41 cellular contexts compared by ENCODE assay signal in the genomic region with DNA sequence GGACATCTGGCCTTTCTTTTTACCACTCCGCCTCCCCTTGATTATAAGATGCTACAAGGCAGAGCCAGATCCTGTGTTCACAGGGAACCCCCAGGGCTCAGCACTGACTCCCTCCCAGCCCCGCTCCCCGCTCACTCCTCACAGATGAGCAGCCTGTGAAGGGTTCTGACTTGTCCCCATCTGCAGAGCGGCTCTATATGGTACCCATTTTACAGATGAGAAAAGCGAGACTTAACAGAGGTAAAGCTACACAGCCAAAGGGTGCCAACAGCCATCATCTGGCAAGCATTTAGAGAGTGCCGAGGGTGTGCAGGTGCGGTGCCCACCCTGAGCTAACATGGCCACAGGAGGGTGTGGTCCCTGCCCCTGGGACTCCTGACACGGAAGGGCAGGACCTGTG. TPM values are rescaled to one million over a fixed set of nuclear protein-coding genes. Genes with fewer than 3 reads are reported as not detected.
"Had no signal": no experiment of that assay in that cellular context is flagged by ENCODE, and none has a peak within 500 bp of the region (broad histone marks: within the 10 kb centered on the region; RNA-seq: fewer than 3 reads in every experiment).

No MANE protein-coding gene starts in this region.

- H3K27me3 ChIP-seq: adrenal gland, ascending aorta, cardiac muscle cell, colonic mucosa had no signal

- H3K36me3 ChIP-seq: adrenal gland, ascending aorta, breast epithelium, cardiac muscle cell, colonic mucosa, esophagus squamous epithelium, gastroesophageal sphincter, WERI-Rb-1 had no signal

- H3K4me3 ChIP-seq: adrenal gland, ascending aorta, breast epithelium, cardiac muscle cell, colonic mucosa, esophagus squamous epithelium, gastroesophageal sphincter had no signal

- H3K4me3 Mint-ChIP-seq: activated CD4-positive, alpha-beta memory T cell treated with anti-CD3 and anti-CD28 coated beads for 36 hours; activated CD4-positive, alpha-beta T cell treated with anti-CD3 and anti-CD28 coated beads for 36 hours; activated CD4-positive, alpha-beta T cell treated with anti-CD3 and anti-CD28 coated beads, Interleukin-2, amount 10 ng/mL, durations not matched to agents 24 days and 14 days; activated CD8-positive, alpha-beta memory T cell treated with anti-CD3 and anti-CD28 coated beads, Interleukin-2, amount 10 ng/mL, durations not matched to agents 7 days and 5 days; activated CD8-positive, alpha-beta T cell treated with anti-CD3 and anti-CD28 coated beads, Interleukin-2, amount 10 ng/mL, durations not matched to agents 7 days and 5 days; activated naive CD4-positive, alpha-beta T cell treated with anti-CD3 and anti-CD28 coated beads for 36 hours; activated naive CD4-positive, alpha-beta T cell treated with anti-CD3 and anti-CD28 coated beads, Interleukin-2, amount 50 U/mL, for 24 hours; activated naive CD8-positive, alpha-beta T cell treated with anti-CD3 and anti-CD28 coated beads for 36 hours; activated naive CD8-positive, alpha-beta T cell treated with anti-CD3 and anti-CD28 coated beads, Interleukin-2, amount 50 U/mL, for 24 hours; activated T-helper 1 cell treated with anti-CD3 and anti-CD28 coated beads, Interleukin-12 subunit alpha, Interleukin-12 subunit beta, Interleukin-2, Interleukin-4 antibody, amounts not matched to agents 30 ng/mL and 10 ng/mL and 1 ng/mL, durations not matched to agents 14 hours and 24 hours and 36 hours; brain; T-helper 17 cell; T-helper 2 cell treated with Interferon-gamma antibody and Interleukin-4, amounts not matched to agents 5 μg/mL and 100 μg/mL, for 36 hours had no signal

- H3K4me1 Mint-ChIP-seq: activated CD4-positive, alpha-beta T cell treated with anti-CD3 and anti-CD28 coated beads for 36 hours; activated CD4-positive, alpha-beta T cell treated with anti-CD3 and anti-CD28 coated beads, Interleukin-2, amount 10 ng/mL, durations not matched to agents 24 days and 14 days; activated CD8-positive, alpha-beta memory T cell treated with anti-CD3 and anti-CD28 coated beads, Interleukin-2, amount 10 ng/mL, durations not matched to agents 7 days and 5 days; activated naive CD4-positive, alpha-beta T cell treated with anti-CD3 and anti-CD28 coated beads, Interleukin-2, amount 50 U/mL, for 24 hours; activated naive CD8-positive, alpha-beta T cell treated with anti-CD3 and anti-CD28 coated beads for 36 hours; activated naive CD8-positive, alpha-beta T cell treated with anti-CD3 and anti-CD28 coated beads, Interleukin-2, amount 50 U/mL, for 24 hours; T-helper 17 cell had no signal

- H3K27me3 Mint-ChIP-seq: activated CD4-positive, alpha-beta T cell treated with anti-CD3 and anti-CD28 coated beads, Interleukin-2, amount 10 ng/mL, durations not matched to agents 24 days and 14 days; activated naive CD4-positive, alpha-beta T cell treated with anti-CD3 and anti-CD28 coated beads, Interleukin-2, amount 50 U/mL, for 24 hours; activated naive CD8-positive, alpha-beta T cell treated with anti-CD3 and anti-CD28 coated beads, Interleukin-2, amount 50 U/mL, for 24 hours had no signal

- ATAC-seq: activated CD4-positive, alpha-beta T cell treated with anti-CD3 and anti-CD28 coated beads for 36 hours; activated CD8-positive, alpha-beta memory T cell treated with anti-CD3 and anti-CD28 coated beads, Interleukin-2, amount 10 ng/mL, durations not matched to agents 7 days and 5 days; activated CD8-positive, alpha-beta T cell treated with anti-CD3 and anti-CD28 coated beads, Interleukin-2, amount 10 ng/mL, durations not matched to agents 7 days and 5 days; activated naive CD8-positive, alpha-beta T cell treated with anti-CD3 and anti-CD28 coated beads, Interleukin-2, amount 50 U/mL, for 24 hours; gastroesophageal sphincter; T-helper 17 cell had no signal

- H3K9me3 ChIP-seq: adrenal gland, ascending aorta, breast epithelium, colonic mucosa, esophagus squamous epithelium, gastroesophageal sphincter had no signal

- H3K27ac Mint-ChIP-seq: activated CD4-positive, alpha-beta memory T cell treated with anti-CD3 and anti-CD28 coated beads for 36 hours; activated CD4-positive, alpha-beta T cell treated with anti-CD3 and anti-CD28 coated beads for 36 hours; activated CD4-positive, alpha-beta T cell treated with anti-CD3 and anti-CD28 coated beads, Interleukin-2, amount 10 ng/mL, durations not matched to agents 24 days and 14 days; activated CD8-positive, alpha-beta memory T cell treated with anti-CD3 and anti-CD28 coated beads, Interleukin-2, amount 10 ng/mL, durations not matched to agents 7 days and 5 days; activated CD8-positive, alpha-beta T cell treated with anti-CD3 and anti-CD28 coated beads, Interleukin-2, amount 10 ng/mL, durations not matched to agents 7 days and 5 days; activated naive CD4-positive, alpha-beta T cell treated with anti-CD3 and anti-CD28 coated beads for 36 hours; activated naive CD4-positive, alpha-beta T cell treated with anti-CD3 and anti-CD28 coated beads, Interleukin-2, amount 50 U/mL, for 24 hours; activated naive CD8-positive, alpha-beta T cell treated with anti-CD3 and anti-CD28 coated beads for 36 hours; activated naive CD8-positive, alpha-beta T cell treated with anti-CD3 and anti-CD28 coated beads, Interleukin-2, amount 50 U/mL, for 24 hours; activated T-helper 1 cell treated with anti-CD3 and anti-CD28 coated beads, Interleukin-12 subunit alpha, Interleukin-12 subunit beta, Interleukin-2, Interleukin-4 antibody, amounts not matched to agents 30 ng/mL and 10 ng/mL and 1 ng/mL, durations not matched to agents 14 hours and 24 hours and 36 hours; activated T-helper 2 cell treated with anti-CD3 and anti-CD28 coated beads, Interferon-gamma antibody, Interleukin-2, Interleukin-4, amounts not matched to agents 10 μg/mL and 5 μg/mL and 100 μg/mL, durations not matched to agents 14 hours and 24 hours and 36 hours; T-helper 17 cell; T-helper 2 cell treated with Interferon-gamma antibody and Interleukin-4, amounts not matched to agents 5 μg/mL and 100 μg/mL, for 36 hours had no signal

- H3K9me3 Mint-ChIP-seq: activated CD4-positive, alpha-beta memory T cell treated with anti-CD3 and anti-CD28 coated beads for 36 hours; activated CD4-positive, alpha-beta T cell treated with anti-CD3 and anti-CD28 coated beads, Interleukin-2, amount 10 ng/mL, durations not matched to agents 24 days and 14 days; activated naive CD4-positive, alpha-beta T cell treated with anti-CD3 and anti-CD28 coated beads for 36 hours; activated naive CD4-positive, alpha-beta T cell treated with anti-CD3 and anti-CD28 coated beads, Interleukin-2, amount 50 U/mL, for 24 hours; activated naive CD8-positive, alpha-beta T cell treated with anti-CD3 and anti-CD28 coated beads for 36 hours; activated naive CD8-positive, alpha-beta T cell treated with anti-CD3 and anti-CD28 coated beads, Interleukin-2, amount 50 U/mL, for 24 hours; activated T-helper 1 cell treated with anti-CD3 and anti-CD28 coated beads, Interleukin-12 subunit alpha, Interleukin-12 subunit beta, Interleukin-2, Interleukin-4 antibody, amounts not matched to agents 30 ng/mL and 10 ng/mL and 1 ng/mL, durations not matched to agents 14 hours and 24 hours and 36 hours; activated T-helper 2 cell treated with anti-CD3 and anti-CD28 coated beads, Interferon-gamma antibody, Interleukin-2, Interleukin-4, amounts not matched to agents 10 μg/mL and 5 μg/mL and 100 μg/mL, durations not matched to agents 14 hours and 24 hours and 36 hours; T-helper 2 cell treated with Interferon-gamma antibody and Interleukin-4, amounts not matched to agents 5 μg/mL and 100 μg/mL, for 36 hours had no signal

- H3K4me1 ChIP-seq: adrenal gland, ascending aorta, breast epithelium, colonic mucosa had no signal

- H3K36me3 Mint-ChIP-seq: activated CD4-positive, alpha-beta memory T cell treated with anti-CD3 and anti-CD28 coated beads for 36 hours; activated CD8-positive, alpha-beta memory T cell treated with anti-CD3 and anti-CD28 coated beads, Interleukin-2, amount 10 ng/mL, durations not matched to agents 7 days and 5 days; activated naive CD4-positive, alpha-beta T cell treated with anti-CD3 and anti-CD28 coated beads, Interleukin-2, amount 50 U/mL, for 24 hours; activated naive CD8-positive, alpha-beta T cell treated with anti-CD3 and anti-CD28 coated beads for 36 hours; brain had no signal

- H3K27ac ChIP-seq: adrenal gland, ascending aorta, breast epithelium, cardiac muscle cell, colonic mucosa, epithelial cell of prostate, esophagus squamous epithelium, gastroesophageal sphincter, WERI-Rb-1 had no signal

- DNase-seq: activated CD4-positive, alpha-beta memory T cell treated with anti-CD3 and anti-CD28 coated beads for 36 hours; activated CD4-positive, alpha-beta T cell treated with anti-CD3 and anti-CD28 coated beads for 36 hours; activated CD4-positive, alpha-beta T cell treated with anti-CD3 and anti-CD28 coated beads, Interleukin-2, amount 10 ng/mL, durations not matched to agents 24 days and 14 days; activated CD4-positive, CD25-positive, alpha-beta regulatory T cell; activated CD4-positive, CD25-positive, alpha-beta regulatory T cell treated with anti-CD3 and anti-CD28 coated beads, Interleukin-2, amount 50 U/mL, for 72 hours; activated CD8-positive, alpha-beta memory T cell treated with anti-CD3 and anti-CD28 coated beads, Interleukin-2, amount 10 ng/mL, durations not matched to agents 7 days and 5 days; activated CD8-positive, alpha-beta memory T cell treated with anti-CD3 and anti-CD28 coated beads, Interleukin-2, amount 50 U/mL, for 4 hours; activated CD8-positive, alpha-beta T cell treated with anti-CD3 and anti-CD28 coated beads, Interleukin-2, amount 10 ng/mL, durations not matched to agents 7 days and 5 days; activated effector memory CD4-positive, alpha-beta T cell treated with anti-CD3 and anti-CD28 coated beads, Interleukin-2, amount 50 U/mL, for 16 hours; activated naive CD4-positive, alpha-beta T cell treated with anti-CD3 and anti-CD28 coated beads for 36 hours; activated naive CD8-positive, alpha-beta T cell treated with anti-CD3 and anti-CD28 coated beads for 36 hours; activated naive CD8-positive, alpha-beta T cell treated with anti-CD3 and anti-CD28 coated beads, Interleukin-2, amount 50 U/mL, for 24 hours; activated T-cell treated with anti-CD3 and anti-CD28 coated beads, Interleukin-2, amount 50 U/mL, for 1 hour; activated T-cell treated with anti-CD3 and anti-CD28 coated beads, Interleukin-2, amount 50 U/mL, for 48 hours; adrenal gland; central memory CD4-positive, alpha-beta T cell; cerebellar nuclear complex; colonic mucosa; effector CD8-positive, alpha-beta T cell; esophagus squamous epithelium; foreskin melanocyte; T-helper 1 cell; T-helper 17 cell; T1000; WERI-Rb-1 had no signal

RNA-seq across cellular contexts. Expression of gene FIBCD1, which starts 18.8 kb away (rescaled TPM):
- total RNA-seq: activated CD4-positive, alpha-beta memory T cell treated with anti-CD3 and anti-CD28 coated beads for 36 hours; activated CD4-positive, alpha-beta T cell treated with anti-CD3 and anti-CD28 coated beads for 36 hours; activated CD4-positive, alpha-beta T cell treated with anti-CD3 and anti-CD28 coated beads, Interleukin-2, amount 10 ng/mL, durations not matched to agents 24 days and 14 days; activated CD8-positive, alpha-beta memory T cell treated with anti-CD3 and anti-CD28 coated beads for 36 hours; activated CD8-positive, alpha-beta memory T cell treated with anti-CD3 and anti-CD28 coated beads, Interleukin-2, amount 10 ng/mL, durations not matched to agents 7 days and 5 days; activated CD8-positive, alpha-beta T cell treated with anti-CD3 and anti-CD28 coated beads, Interleukin-2, amount 10 ng/mL, durations not matched to agents 7 days and 5 days; activated naive CD4-positive, alpha-beta T cell treated with anti-CD3 and anti-CD28 coated beads for 36 hours; activated naive CD8-positive, alpha-beta T cell treated with anti-CD3 and anti-CD28 coated beads for 36 hours; activated T-helper 1 cell treated with anti-CD3 and anti-CD28 coated beads, Interleukin-12 subunit alpha, Interleukin-12 subunit beta, Interleukin-2, Interleukin-4 antibody, amounts not matched to agents 30 ng/mL and 10 ng/mL and 1 ng/mL, durations not matched to agents 14 hours and 24 hours and 36 hours; activated T-helper 2 cell treated with anti-CD3 and anti-CD28 coated beads, Interferon-gamma antibody, Interleukin-2, Interleukin-4, amounts not matched to agents 10 μg/mL and 5 μg/mL and 100 μg/mL, durations not matched to agents 14 hours and 24 hours and 36 hours; ascending aorta; endothelial cell of umbilical vein; esophagus squamous epithelium; glomerular endothelial cell; T-helper 17 cell had no signal

RNA-seq across cellular contexts. Expression of gene QRFP, which starts 23.6 kb away (rescaled TPM):
- total RNA-seq: activated CD4-positive, alpha-beta memory T cell treated with anti-CD3 and anti-CD28 coated beads for 36 hours; activated CD4-positive, alpha-beta T cell treated with anti-CD3 and anti-CD28 coated beads for 36 hours; activated CD4-positive, alpha-beta T cell treated with anti-CD3 and anti-CD28 coated beads, Interleukin-2, amount 10 ng/mL, durations not matched to agents 24 days and 14 days; activated CD8-positive, alpha-beta memory T cell treated with anti-CD3 and anti-CD28 coated beads for 36 hours; activated CD8-positive, alpha-beta memory T cell treated with anti-CD3 and anti-CD28 coated beads, Interleukin-2, amount 10 ng/mL, durations not matched to agents 7 days and 5 days; activated CD8-positive, alpha-beta T cell treated with anti-CD3 and anti-CD28 coated beads, Interleukin-2, amount 10 ng/mL, durations not matched to agents 7 days and 5 days; activated naive CD4-positive, alpha-beta T cell treated with anti-CD3 and anti-CD28 coated beads for 36 hours; activated naive CD8-positive, alpha-beta T cell treated with anti-CD3 and anti-CD28 coated beads for 36 hours; activated T-helper 1 cell treated with anti-CD3 and anti-CD28 coated beads, Interleukin-12 subunit alpha, Interleukin-12 subunit beta, Interleukin-2, Interleukin-4 antibody, amounts not matched to agents 30 ng/mL and 10 ng/mL and 1 ng/mL, durations not matched to agents 14 hours and 24 hours and 36 hours; activated T-helper 2 cell treated with anti-CD3 and anti-CD28 coated beads, Interferon-gamma antibody, Interleukin-2, Interleukin-4, amounts not matched to agents 10 μg/mL and 5 μg/mL and 100 μg/mL, durations not matched to agents 14 hours and 24 hours and 36 hours; adrenal gland; ascending aorta; breast epithelium; cardiac muscle cell; dermis microvascular lymphatic vessel endothelial cell; endothelial cell of umbilical vein; fibroblast of lung; fibroblast of villous mesenchyme; gastroesophageal sphincter; glomerular endothelial cell; T-helper 17 cell had no signal
